Comparison of ENCODE assay signal across 20 cellular contexts in the genomic region with DNA sequence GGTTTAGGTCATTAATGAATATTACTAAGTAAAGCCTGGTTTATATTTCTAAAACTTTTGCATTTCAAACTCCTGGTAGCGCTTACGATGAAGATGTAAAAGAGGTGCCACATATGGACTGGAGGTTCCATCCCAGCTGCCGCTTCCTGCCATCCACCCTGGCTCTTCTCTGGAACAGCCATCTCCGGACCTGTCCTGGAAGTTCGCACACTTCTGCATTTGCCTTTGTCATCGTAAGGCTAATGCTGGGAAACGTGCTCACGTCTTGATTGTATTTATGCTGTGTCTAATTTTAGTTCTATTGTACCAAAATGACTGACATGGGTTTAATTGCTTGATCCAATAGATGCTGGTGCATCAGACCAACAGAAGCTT.
A peak's percentile ranks its signal among the peaks of the same experiment; 100 is the strongest.
DNase-seq lines count a peak whose midpoint lies in the region; ATAC-seq, FAIRE-seq and TF ChIP-seq lines count a peak whose summit lies in the region.
"Had no signal": no experiment of that assay in that cellular context is flagged by ENCODE, and none has a peak within 500 bp of the region (broad histone marks: within the 10 kb centered on the region; RNA-seq: fewer than 3 reads in every experiment).

No MANE protein-coding gene starts in this region.

- H3K27me3 ChIP-seq in mesenchymal stem cell (ENCODE audit: control insufficient read depth in 1 of 2, insufficient read depth in 1 of 2, low read length in 2 of 2): no peaks in the 10 kb centered on the region
- no peaks in the 10 kb centered on the region for H3K27me3 ChIP-seq in sigmoid colon
- H3K27me3 ChIP-seq: tibial nerve had no signal

- H3K4me3 ChIP-seq in A549 (no peak overlapping the region), mesenchymal stem cell (ENCODE audit: insufficient read depth in 1 of 2, low read depth in 1 of 2, low read length in 2 of 2) (no peak overlapping the region), sigmoid colon (no peak overlapping the region)
- H3K4me3 ChIP-seq: tibial nerve had no signal

- H3K27ac Mint-ChIP-seq in CD14-positive monocyte (peak overlapping the region in 5 of 7 donors; percentile 41 to 73 (median 66)), chondrocyte (ENCODE audit: unreplicated experiment) (peak overlapping the region; percentile 63)
- H3K27ac Mint-ChIP-seq: activated CD8-positive, alpha-beta T cell treated with anti-CD3 and anti-CD28 coated beads for 36 hours; activated naive CD8-positive, alpha-beta T cell treated with anti-CD3 and anti-CD28 coated beads, Interleukin-2, amount 10 ng/mL, durations not matched to agents 7 days and 5 days had no signal

- WGBS in A549 (ENCODE audit: missing lambda C conversion rate): 68% methylated on average over 8 of the region's 8 CpGs
- 76% methylated on average over 8 of the region's 8 CpGs for WGBS in mesenchymal stem cell
- 79 to 88% methylated on average over 8 of the region's 8 CpGs for WGBS in sigmoid colon, 2 donors

- DNase-seq in A549 (ENCODE audit: low read depth in 1 of 2, low spot score in 1 of 2) (no peak), CD14-positive monocyte (ENCODE audit: low spot score) (no peak), chondrocyte (ENCODE audit: low spot score) (no peak), mesenchymal stem cell (no peak), COLO829 (ENCODE audit: low spot score) (no peak), sigmoid colon (no peak), GM13977 (ENCODE audit: low spot score) (no peak)
- DNase-seq: activated CD8-positive, alpha-beta T cell treated with anti-CD3 and anti-CD28 coated beads for 36 hours; activated naive CD8-positive, alpha-beta T cell treated with anti-CD3 and anti-CD28 coated beads, Interleukin-2, amount 10 ng/mL, durations not matched to agents 7 days and 5 days; activated T-cell treated with anti-CD3 and anti-CD28 coated beads, Interleukin-2, amount 50 U/mL, for 4 hours; AML-193; foreskin melanocyte; NCI-H1105; NCI-H748 treated with DMSO at 0.1 percent for 48 hours; nucleus accumbens; SHP77 treated with DMSO at 0.1 percent for 48 hours; stimulated activated naive B cell treated with anti-CD40 and anti-IgM and Interleukin-4, amounts not matched to agents 10 μg/mL and 1 μg/mL and 100 μg/mL, for 72 hours had no signal

- CTCF ChIA-PET in A549 (lab: Yijun Ruan, JAX): interaction anchor here (0.6 to 1.5 kb wide), 5 partner anchors 13 to 646 kb away, joined by 3 to 4 read pairs (median 3); no protein-coding TSS in a partner anchor

- POLR2A ChIA-PET in A549 (lab: Yijun Ruan, JAX): no interaction called here

- peaks cover 42 to 54% of the 10 kb centered on the region in 2 donors for H3K36me3 Mint-ChIP-seq in CD14-positive monocyte
- H3K36me3 Mint-ChIP-seq in chondrocyte (ENCODE audit: low read depth): peaks cover 6% of the 10 kb centered on the region

- no peak overlapping the region for H3K18ac ChIP-seq in mesenchymal stem cell (ENCODE audit: low read depth in 1 of 2, low read length in 2 of 2)

- peaks cover 12% of the 10 kb centered on the region for H3K79me1 ChIP-seq in mesenchymal stem cell (replicated peaks; ENCODE audit: low read length, poor library complexity, severe bottlenecking)

- peaks cover 18% of the 10 kb centered on the region for H3K4me1 Mint-ChIP-seq in CD14-positive monocyte
- peaks cover 49% of the 10 kb centered on the region for H3K4me1 Mint-ChIP-seq in chondrocyte (ENCODE audit: low read depth)

- no peak overlapping the region for H2BK5ac ChIP-seq in mesenchymal stem cell (ENCODE audit: low read depth, low read length, poor library complexity, severe bottlenecking)

- TF ChIP-seq CTCF in A549 (IDR thresholded peaks at IDR 0.05) (no peak), CD14-positive monocyte (IDR thresholded peaks at IDR 0.05) (no peak), chondrocyte (IDR thresholded peaks at IDR 0.05) (no peak), sigmoid colon (IDR thresholded peaks at IDR 0.05) (no peak), GM13977 (IDR thresholded peaks at IDR 0.05; ENCODE audit: extremely low read depth, insufficient read depth, missing control alignments) (no peak)

- H2BK12ac ChIP-seq in mesenchymal stem cell (ENCODE audit: low read length in 2 of 2): peak overlapping the region in 1 of 2 experiments; percentile 54

- H3K9me3 Mint-ChIP-seq in CD14-positive monocyte (no peaks in the 10 kb centered on the region), chondrocyte (ENCODE audit: low read depth) (no peaks in the 10 kb centered on the region)
- H3K9me3 Mint-ChIP-seq: activated CD8-positive, alpha-beta T cell treated with anti-CD3 and anti-CD28 coated beads for 36 hours; activated T-cell treated with anti-CD3 and anti-CD28 coated beads, Interleukin-2, amount 50 U/mL, for 4 hours; stimulated activated naive B cell treated with anti-CD40 and anti-IgM and Interleukin-4, amounts not matched to agents 10 μg/mL and 1 μg/mL and 100 μg/mL, for 72 hours had no signal

- peak overlapping the region; percentile 84 for H4K8ac ChIP-seq in mesenchymal stem cell (ENCODE audit: low read length)

- in situ Hi-C loops in GM13977 (cut with MboI; ENCODE audit: low pct_unique_long_range_greater_than_20kb, low sequenced_read_pairs, unreplicated experiment): no loop called here

- H3K14ac ChIP-seq in mesenchymal stem cell (ENCODE audit: low read length in 2 of 2): no peak overlapping the region

- H4K91ac ChIP-seq in mesenchymal stem cell (ENCODE audit: low read length): no peak overlapping the region

- H3K4me3 Mint-ChIP-seq in CD14-positive monocyte: no peak overlapping the region
- H3K4me3 Mint-ChIP-seq in chondrocyte (ENCODE audit: unreplicated experiment): no peak overlapping the region
- H3K4me3 Mint-ChIP-seq: activated CD8-positive, alpha-beta T cell treated with anti-CD3 and anti-CD28 coated beads for 36 hours; activated naive CD8-positive, alpha-beta T cell treated with anti-CD3 and anti-CD28 coated beads, Interleukin-2, amount 10 ng/mL, durations not matched to agents 7 days and 5 days; activated T-cell treated with anti-CD3 and anti-CD28 coated beads, Interleukin-2, amount 50 U/mL, for 4 hours; stimulated activated naive B cell treated with anti-CD40 and anti-IgM and Interleukin-4, amounts not matched to agents 10 μg/mL and 1 μg/mL and 100 μg/mL, for 72 hours had no signal

- H3K9me3 ChIP-seq in A549: 0 out of 3 replicates have a peak, but pooled peaks cover 3% of the 10 kb centered on the region
- H3K9me3 ChIP-seq in mesenchymal stem cell (ENCODE audit: control insufficient read depth, low read length): no peaks in the 10 kb centered on the region
- no peaks in the 10 kb centered on the region for H3K9me3 ChIP-seq in sigmoid colon
- H3K9me3 ChIP-seq: tibial nerve had no signal

- no peak overlapping the region for H3K9ac ChIP-seq in mesenchymal stem cell (ENCODE audit: low read length)

- H3K27me3 Mint-ChIP-seq in CD14-positive monocyte (ENCODE audit: low read depth in 3 of 3): peaks cover 0 to 4% (median 0%) of the 10 kb centered on the region in 3 donors
- no peaks in the 10 kb centered on the region for H3K27me3 Mint-ChIP-seq in chondrocyte (ENCODE audit: low read depth)
- H3K27me3 Mint-ChIP-seq: activated CD8-positive, alpha-beta T cell treated with anti-CD3 and anti-CD28 coated beads for 36 hours; activated naive CD8-positive, alpha-beta T cell treated with anti-CD3 and anti-CD28 coated beads, Interleukin-2, amount 10 ng/mL, durations not matched to agents 7 days and 5 days; stimulated activated naive B cell treated with anti-CD40 and anti-IgM and Interleukin-4, amounts not matched to agents 10 μg/mL and 1 μg/mL and 100 μg/mL, for 72 hours had no signal

- H3K4me2 ChIP-seq in A549 (0 out of 3 replicates have a peak overlapping the region, but pooled peaks have one; percentile 9), mesenchymal stem cell (ENCODE audit: low read length, poor library complexity, severe bottlenecking) (no peak overlapping the region)

- no peak overlapping the region for H3K23ac ChIP-seq in mesenchymal stem cell (ENCODE audit: low read length in 2 of 2)

- no peak overlapping the region for H2AFZ ChIP-seq in mesenchymal stem cell (ENCODE audit: low read depth, low read length)

- TF ChIP-seq POLR2A in A549 (IDR thresholded peaks at IDR 0.05; ENCODE audit: low read length) (no peak), sigmoid colon (IDR thresholded peaks at IDR 0.05) (no peak)

- H3K36me3 ChIP-seq in mesenchymal stem cell (ENCODE audit: control insufficient read depth in 1 of 2, insufficient read depth in 2 of 2, low read depth in 1 of 2, low read length in 2 of 2) (peaks cover 3 to 12% of the 10 kb centered on the region in 2 experiments), sigmoid colon (peaks cover 0 to 4% (median 0%) of the 10 kb centered on the region in 4 donors)
- H3K36me3 ChIP-seq: tibial nerve had no signal

- H2BK15ac ChIP-seq in mesenchymal stem cell (ENCODE audit: low read depth, poor library complexity, severe bottlenecking): no peak overlapping the region

- peak overlapping the region; percentile 92 for H2AK5ac ChIP-seq in mesenchymal stem cell (ENCODE audit: low read length, severe bottlenecking)

- H3K4ac ChIP-seq in mesenchymal stem cell (ENCODE audit: low read depth in 1 of 2, low read length in 2 of 2): no peak overlapping the region

- ATAC-seq in A549 (no peak), HG03442 (IDR thresholded peaks at IDR 0.05; ENCODE audit: unreplicated experiment) (no peak)
- ATAC-seq: activated CD8-positive, alpha-beta T cell treated with anti-CD3 and anti-CD28 coated beads for 36 hours; activated T-cell treated with anti-CD3 and anti-CD28 coated beads, Interleukin-2, amount 50 U/mL, for 4 hours; stimulated activated naive B cell treated with anti-CD40 and anti-IgM and Interleukin-4, amounts not matched to agents 10 μg/mL and 1 μg/mL and 100 μg/mL, for 72 hours had no signal

- FAIRE-seq in A549 (lab: Jason Lieb, UNC): no peak
- FAIRE-seq: HTR-8/SVneo had no signal

- no peak for TF ChIP-seq RAD21 in A549 (conservative IDR thresholded peaks at IDR 0.05 in 1 of 2, IDR thresholded peaks at IDR 0.05 in 1 of 2)

- H2BK120ac ChIP-seq in mesenchymal stem cell (ENCODE audit: low read depth, low read length): no peak overlapping the region

- peaks cover 51% of the 10 kb centered on the region for H3K4me1 ChIP-seq in A549
- peaks cover 21% of the 10 kb centered on the region for H3K4me1 ChIP-seq in mesenchymal stem cell (ENCODE audit: control insufficient read depth, insufficient read depth, low read depth, low read length)
- peaks cover 0 to 5% (median 2%) of the 10 kb centered on the region in 4 donors for H3K4me1 ChIP-seq in sigmoid colon

- no peak for TF ChIP-seq EP300 in A549 (IDR thresholded peaks at IDR 0.05)
- no peak for TF ChIP-seq EP300 in sigmoid colon (IDR thresholded peaks at IDR 0.05)

- intact Hi-C loops in CD14-positive monocyte (cut with micrococcal nuclease) (loop anchor here in 1 of 2 donors (10.0 kb wide), 1 partner anchor 240 kb away; no protein-coding TSS in a partner anchor), sigmoid colon (cut with DNase I) (no loop called here)

- H3K27ac ChIP-seq in A549 (peak overlapping the region; percentile 54; a peak in 4 of 6 replicates), mesenchymal stem cell (ENCODE audit: low read length, poor library complexity, severe bottlenecking) (peak overlapping the region; percentile 63), sigmoid colon (no peak overlapping the region)

TF ChIP-seq in A549, 52 proteins besides CTCF, POLR2A, EP300 and RAD21 (continues in another document):
- TF ChIP-seq SREBF2 (IDR thresholded peaks at IDR 0.05) (no peak), SMC3 (IDR thresholded peaks at IDR 0.05) (no peak), ESRRA (IDR thresholded peaks at IDR 0.05; ENCODE audit: borderline replicate concordance, low read length) (no peak), NR3C1 (IDR thresholded peaks at IDR 0.05) (no peak)

Comparison
In these comparisons a context has a peak if more than half of its experiments do, and no peak if none do; other contexts are left out.
1. H3K27ac ChIP-seq: peak in A549 (2 of 2) and mesenchymal stem cell (single experiment); none in sigmoid colon (0 of 4).